ENCODE assay signal across 28 cellular contexts in the genomic region with DNA sequence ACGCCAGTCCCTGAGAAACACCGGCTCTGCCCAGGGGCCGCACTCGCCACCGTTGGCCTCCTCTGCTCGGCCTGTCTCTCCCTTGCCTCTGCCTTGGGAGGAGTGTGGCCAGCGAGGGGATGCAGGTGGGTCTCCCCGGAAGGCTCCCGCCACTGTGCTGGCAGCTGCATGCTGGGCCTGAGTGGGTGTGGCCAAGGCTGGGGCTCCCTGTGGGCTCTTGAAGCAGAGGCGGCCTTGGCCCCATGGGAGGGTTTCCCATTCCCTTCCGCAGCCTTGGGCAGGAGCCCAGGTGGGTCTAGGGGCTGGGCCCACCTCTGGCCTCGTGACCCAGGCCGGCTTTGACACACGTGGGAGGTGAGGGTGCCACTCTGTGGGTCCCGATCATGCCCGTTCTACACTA. TPM values are rescaled to one million over a fixed set of nuclear protein-coding genes. Genes with fewer than 3 reads are reported as not detected.
DNase-seq lines count a peak whose midpoint lies in the region; ATAC-seq, FAIRE-seq and TF ChIP-seq lines count a peak whose summit lies in the region.
"Had no signal": no experiment of that assay in that cellular context is flagged by ENCODE, and none has a peak within 500 bp of the region (broad histone marks: within the 10 kb centered on the region; RNA-seq: fewer than 3 reads in every experiment).

No MANE protein-coding gene starts in this region.

- H3K79me2 ChIP-seq in HepG2 (ENCODE audit: insufficient read depth, low read length): no peaks in the 10 kb centered on the region

- H3K9ac ChIP-seq in HepG2 (ENCODE audit: insufficient read depth, low read depth, low read length) (no peak overlapping the region), SK-N-MC (ENCODE audit: insufficient read length) (peak overlapping the region; percentile 41)

- peaks cover 58% of the 10 kb centered on the region for H3K4me1 ChIP-seq in HepG2 (ENCODE audit: insufficient read depth, low read length)
- no peaks in the 10 kb centered on the region for H3K4me1 ChIP-seq in right lobe of liver
- H3K4me1 ChIP-seq in stomach: peaks cover 21 to 71% (median 54%) of the 10 kb centered on the region in 4 donors
- H3K4me1 ChIP-seq: BE2C had no signal

- no peak for TF ChIP-seq POLR2A in HepG2 (IDR thresholded peaks at IDR 0.05; ENCODE audit: insufficient read depth in 1 of 2, low read depth in 2 of 2, low read length in 2 of 2)
- no peak for TF ChIP-seq POLR2A in right lobe of liver (IDR thresholded peaks at IDR 0.05)
- no peak for TF ChIP-seq POLR2A in stomach (IDR thresholded peaks at IDR 0.05)

- H3K9me3 ChIP-seq in HepG2 (ENCODE audit: low read length) (no peaks in the 10 kb centered on the region), right lobe of liver (no peaks in the 10 kb centered on the region), SK-N-MC (ENCODE audit: low read depth, low read length) (no peaks in the 10 kb centered on the region), stomach (no peaks in the 10 kb centered on the region)
- H3K9me3 ChIP-seq: BE2C, lower lobe of right lung, transverse colon had no signal

- no peak for TF ChIP-seq RAD21 in HepG2 (CRISPR knock-in tag; IDR thresholded peaks at IDR 0.05)

- intact Hi-C loops in HepG2 (cut with micrococcal nuclease; ENCODE audit: unreplicated experiment): no loop called here
- intact Hi-C loops in right lobe of liver (cut with DNase I): no loop called here
- intact Hi-C loops in stomach (cut with DNase I; ENCODE audit: low total_unique reads): no loop called here
- intact Hi-C loops in head of caudate nucleus (cut with DNase I): no loop called here

- H4K20me1 ChIP-seq in HepG2 (ENCODE audit: insufficient read depth, low read length): no peaks in the 10 kb centered on the region; the same call in 1 of the 2 replicates

- H3K36me3 ChIP-seq in HepG2 (replicated peaks in 1 of 2; ENCODE audit: control insufficient read depth in 1 of 2, insufficient read depth in 2 of 2, low read length in 2 of 2): peaks cover 4 to 6% of the 10 kb centered on the region in 2 experiments; a peak in 3 of 5 replicates
- H3K36me3 ChIP-seq in right lobe of liver: peaks cover 0 to 3% (median 0%) of the 10 kb centered on the region in 4 donors
- H3K36me3 ChIP-seq in SK-N-MC (ENCODE audit: insufficient read depth, low read length): peaks cover 4% of the 10 kb centered on the region; the same call in 1 of the 2 replicates
- H3K36me3 ChIP-seq in stomach: peaks cover 3 to 5% (median 4%) of the 10 kb centered on the region in 4 donors
- H3K36me3 ChIP-seq: BE2C, transverse colon had no signal

- H3K4me3 ChIP-seq in HepG2 (replicated peaks in 1 of 3; ENCODE audit: insufficient read depth in 1 of 3, low read depth in 2 of 3, low read length in 3 of 3) (peak overlapping the region in 2 of 3 experiments; percentile 7 to 46; a peak in 2 of 6 replicates), right lobe of liver (no peak overlapping the region), SK-N-MC (peak overlapping the region; percentile 73), stomach (no peak overlapping the region)
- H3K4me3 ChIP-seq: lower lobe of right lung, smooth muscle cell, transverse colon had no signal

- no TSS peak for BruUV-seq in HepG2 (replicated peaks; lab: Mats Ljungman, UMichigan)

- in situ Hi-C loops in HepG2 (cut with HindIII; ENCODE audit: extremely low pct_ligation_motif_present, low pct_unique_long_range_greater_than_20kb): no loop called here

- ATAC-seq in HepG2: peak; percentile 7
- no peak for ATAC-seq in right lobe of liver
- no peak for ATAC-seq in GM19467 (IDR thresholded peaks at IDR 0.05; ENCODE audit: unreplicated experiment)
- ATAC-seq: activated CD4-positive, alpha-beta T cell treated with anti-CD3 and anti-CD28 coated beads for 36 hours; lower lobe of right lung; natural killer cell treated with Interleukin-12 subunit alpha and Interleukin-12 subunit beta and Interleukin-15 and Interleukin-18, amount 100 ng/mL, for 72 hours; Right ventricle myocardium inferior had no signal

- peaks cover 29 to 71% of the 10 kb centered on the region in 2 experiments for H3K27me3 ChIP-seq in HepG2 (ENCODE audit: control insufficient read depth in 1 of 2, insufficient read depth in 2 of 2, low read length in 2 of 2)
- no peaks in the 10 kb centered on the region for H3K27me3 ChIP-seq in right lobe of liver
- peaks cover 0 to 53% (median 8%) of the 10 kb centered on the region in 3 donors for H3K27me3 ChIP-seq in stomach

- TF ChIP-seq EP300 in HepG2 (IDR thresholded peaks at IDR 0.05; ENCODE audit: low read depth in 2 of 2, low read length in 2 of 2): no peak
- no peak for TF ChIP-seq EP300 in HepG2 (CRISPR knock-in tag; IDR thresholded peaks at IDR 0.05; ENCODE audit: borderline replicate concordance)
- no peak for TF ChIP-seq EP300 in stomach (IDR thresholded peaks at IDR 0.05)

- no CpG with 5 or more reads among the region's 16 CpGs for WGBS in HepG2 (ENCODE audit: low lambda C conversion rate)
- WGBS in right lobe of liver (ENCODE audit: insufficient coverage, low coverage, low lambda C conversion rate, missing lambda C conversion rate): no CpG with 5 or more reads among the region's 16 CpGs
- WGBS in stomach, 5 donors: 36 to 60% (median 46%) methylated on average over 11 to 16 of the region's 16 CpGs

- H3K27ac ChIP-seq in HepG2 (ENCODE audit: extremely low read length, insufficient read depth, low read length): no peak overlapping the region
- H3K27ac ChIP-seq in right lobe of liver: no peak overlapping the region
- H3K27ac ChIP-seq in SK-N-MC: no peak overlapping the region
- peak overlapping the region in 1 of 5 donors; percentile 50 for H3K27ac ChIP-seq in stomach
- H3K27ac ChIP-seq: lower lobe of right lung, transverse colon had no signal

- POLR2A ChIA-PET in HepG2 (lab: Yijun Ruan, JAX): no interaction called here

- H3K4me2 ChIP-seq in HepG2 (ENCODE audit: low read depth, low read length): peak overlapping the region; percentile 59
- H3K4me2 ChIP-seq: smooth muscle cell had no signal

- CTCF ChIA-PET in HepG2 (lab: Yijun Ruan, JAX; ENCODE audit: low intra/inter-chr PET ratio, low total read pairs): no interaction called here

- no peak for TF ChIP-seq CTCF in HepG2 (CRISPR knock-in tag; IDR thresholded peaks at IDR 0.05)
- TF ChIP-seq CTCF in right lobe of liver (IDR thresholded peaks at IDR 0.05): no peak
- no peak for TF ChIP-seq CTCF in stomach (IDR thresholded peaks at IDR 0.05)

- no peak overlapping the region for H2AFZ ChIP-seq in HepG2 (ENCODE audit: low read length)

- DNase-seq in HepG2 (ENCODE audit: low spot score): no peak
- DNase-seq in right lobe of liver: no peak
- DNase-seq in SK-N-MC (ENCODE audit: low read depth, low spot score): no peak
- peak; percentile 44 for DNase-seq in stomach
- no peak for DNase-seq in head of caudate nucleus
- DNase-seq: activated CD4-positive, alpha-beta T cell treated with anti-CD3 and anti-CD28 coated beads for 36 hours; activated CD8-positive, alpha-beta memory T cell treated with anti-CD3 and anti-CD28 coated beads for 24 hours; activated effector memory CD4-positive, alpha-beta T cell treated with anti-CD3 and anti-CD28 coated beads, Interleukin-2, amount 50 U/mL, for 16 hours; activated naive CD8-positive, alpha-beta T cell treated with anti-CD3 and anti-CD28 coated beads for 36 hours; aorta; COR-L47; DMS79 treated with DMSO at 0.1 percent for 48 hours; GF-D8; lower lobe of right lung; NCI-H1417 treated with DMSO at 0.1 percent for 48 hours; NCI-H2107; NCI-H446; retina; stimulated activated CD4-positive, alpha-beta T cell treated with anti-CD3 and anti-CD28 coated beads, Interleukin-1b, Interleukin-23, amount 100 ng/mL, for 48 hours; stimulated activated CD8-positive, alpha-beta memory T cell treated with anti-CD3 and anti-CD28 coated beads, Interleukin-4, amount 100 ng/mL, for 48 hours; transverse colon had no signal

- FAIRE-seq in HepG2 (lab: Jason Lieb, UNC): no peak
- FAIRE-seq: GM19239 had no signal

RNA-seq across cellular contexts. Expression of gene FGFRL1, which starts 19.1 kb away (rescaled TPM):
- total RNA-seq in HepG2 (2016; rRNA removed; fragmentation: Illumina TruSeq; extraction: Trizol): 12.3 and 19.1 TPM in 2 replicates
- 8.9 and 9.3 TPM in 2 replicates for total RNA-seq in HepG2 (2016; cell fraction: cytosol; rRNA removed; fragmentation: Illumina TruSeq; extraction: Trizol; ENCODE audit: low read depth)
- total RNA-seq in HepG2 (2016; cell fraction: insoluble cytoplasmic fraction; rRNA removed; fragmentation: Illumina TruSeq; extraction: Trizol): 11.5 and 17.5 TPM in 2 replicates
- 31.8 and 32.6 TPM in 2 replicates for total RNA-seq in HepG2 (2016; cell fraction: membrane; rRNA removed; fragmentation: Illumina TruSeq; extraction: Trizol)
- total RNA-seq in HepG2 (2016; cell fraction: nucleus; rRNA removed; fragmentation: Illumina TruSeq; extraction: Trizol): 13.0 and 15.9 TPM in 2 replicates
- polyA plus RNA-seq in HepG2 (2011; rRNA removed): 30.6 and 35.5 TPM in 2 replicates
- 37.2 and 49.4 TPM in 2 replicates for polyA plus RNA-seq in HepG2 (2011; cell fraction: cytosol; rRNA removed)
- polyA plus RNA-seq in HepG2 (2011; cell fraction: nucleus; rRNA removed): 122 and 143 TPM in 2 replicates
- 21.8 and 31.9 TPM in 2 replicates for polyA plus RNA-seq in HepG2 (2012)
- polyA plus RNA-seq in HepG2 (2016; cell fraction: cytosol; fragmentation: Illumina TruSeq; extraction: Trizol; ENCODE audit: low read depth): 15.2 and 15.4 TPM in 2 replicates
- polyA plus RNA-seq in HepG2 (2016; cell fraction: insoluble cytoplasmic fraction; fragmentation: Illumina TruSeq; extraction: Trizol; ENCODE audit: low read depth): 18.1 and 23.1 TPM in 2 replicates
- polyA plus RNA-seq in HepG2 (2016; cell fraction: membrane; fragmentation: Illumina TruSeq; extraction: Trizol; ENCODE audit: low read depth): 38.4 and 44.6 TPM in 2 replicates
- 33.6 and 40.0 TPM in 2 replicates for polyA plus RNA-seq in HepG2 (2016; cell fraction: nucleus; fragmentation: Illumina TruSeq; extraction: Trizol; ENCODE audit: insufficient read depth, low read depth)
- polyA minus RNA-seq in HepG2 (2011; rRNA and poly(A)+ RNA removed; ENCODE audit: low replicate concordance): 74.3 and 145 TPM in 2 replicates
- 22.8 and 26.5 TPM in 2 replicates for polyA minus RNA-seq in HepG2 (2011; cell fraction: cytosol; rRNA and poly(A)+ RNA removed)
- polyA minus RNA-seq in HepG2 (2011; cell fraction: nucleus; rRNA and poly(A)+ RNA removed): 19.9 and 23.2 TPM in 2 replicates
- 10 to 100 TPM; 27.9 to 60.1 (median 45.7) TPM for total RNA-seq in right lobe of liver
- 10 to 100 TPM in 3 of 5 donors, 1 to 10 TPM in 2; 3.5 to 42.7 (median 19.6) TPM for total RNA-seq in stomach
- 10 to 100 TPM in 1 of 3 donors, 1 to 10 TPM in 2; 5.8 to 10.3 (median 9.2) TPM for polyA plus RNA-seq in stomach

RNA-seq across cellular contexts. Expression of gene SLC26A1, which starts 37.4 kb away (rescaled TPM):
- total RNA-seq in HepG2 (2016; rRNA removed; fragmentation: Illumina TruSeq; extraction: Trizol): 7.2 and 22.9 TPM in 2 replicates
- 1.1 and 1.9 TPM in 2 replicates for total RNA-seq in HepG2 (2016; cell fraction: cytosol; rRNA removed; fragmentation: Illumina TruSeq; extraction: Trizol; ENCODE audit: low read depth)
- 6.6 and 22.7 TPM in 2 replicates for total RNA-seq in HepG2 (2016; cell fraction: insoluble cytoplasmic fraction; rRNA removed; fragmentation: Illumina TruSeq; extraction: Trizol)
- 4.2 and 4.6 TPM in 2 replicates for total RNA-seq in HepG2 (2016; cell fraction: membrane; rRNA removed; fragmentation: Illumina TruSeq; extraction: Trizol)
- 23.8 and 28.9 TPM in 2 replicates for total RNA-seq in HepG2 (2016; cell fraction: nucleus; rRNA removed; fragmentation: Illumina TruSeq; extraction: Trizol)
- 5.4 and 8.4 TPM in 2 replicates for polyA plus RNA-seq in HepG2 (2011; rRNA removed)
- polyA plus RNA-seq in HepG2 (2011; cell fraction: cytosol; rRNA removed): 7.7 and 10.8 TPM in 2 replicates
- 30.6 and 45.2 TPM in 2 replicates for polyA plus RNA-seq in HepG2 (2011; cell fraction: nucleus; rRNA removed)
- polyA plus RNA-seq in HepG2 (2012): 5.1 and 7.0 TPM in 2 replicates
- 1.2 and 1.5 TPM in 2 replicates for polyA plus RNA-seq in HepG2 (2016; cell fraction: cytosol; fragmentation: Illumina TruSeq; extraction: Trizol; ENCODE audit: low read depth)
- polyA plus RNA-seq in HepG2 (2016; cell fraction: insoluble cytoplasmic fraction; fragmentation: Illumina TruSeq; extraction: Trizol; ENCODE audit: low read depth): 4.5 and 6.1 TPM in 2 replicates
- 1.6 and 2.2 TPM in 2 replicates for polyA plus RNA-seq in HepG2 (2016; cell fraction: membrane; fragmentation: Illumina TruSeq; extraction: Trizol; ENCODE audit: low read depth)
- polyA plus RNA-seq in HepG2 (2016; cell fraction: nucleus; fragmentation: Illumina TruSeq; extraction: Trizol; ENCODE audit: insufficient read depth, low read depth): 25.4 and 27.0 TPM in 2 replicates
- polyA minus RNA-seq in HepG2 (2011; rRNA and poly(A)+ RNA removed; ENCODE audit: low replicate concordance): 0.40 and 58.6 TPM in 2 replicates
- polyA minus RNA-seq in HepG2 (2011; cell fraction: cytosol; rRNA and poly(A)+ RNA removed): 13.4 and 13.6 TPM in 2 replicates
- 37.7 and 40.7 TPM in 2 replicates for polyA minus RNA-seq in HepG2 (2011; cell fraction: nucleus; rRNA and poly(A)+ RNA removed)
- total RNA-seq in right lobe of liver: 10 to 100 TPM in 5 of 6 experiments, 1 to 10 TPM in 1; 9.6 to 30.9 (median 23.0) TPM
- total RNA-seq in stomach: 1 to 10 TPM in 2 of 5 donors, under 1 TPM in 1, not detected in 2; 0.18 to 5.8 (median 3.5) TPM
- 1 to 10 TPM in 1 of 3 donors, under 1 TPM in 1, not detected in 1; 0.68 to 8.9 TPM for polyA plus RNA-seq in stomach
- total RNA-seq: M059J, Right ventricle myocardium inferior had no signal

RNA-seq across cellular contexts. Expression of gene IDUA, which starts 43.7 kb away (rescaled TPM):
- 0.32 and 1.0 TPM in 2 replicates for total RNA-seq in HepG2 (2016; rRNA removed; fragmentation: Illumina TruSeq; extraction: Trizol)
- not detected in 2 replicates for total RNA-seq in HepG2 (2016; cell fraction: cytosol; rRNA removed; fragmentation: Illumina TruSeq; extraction: Trizol; ENCODE audit: low read depth)
- total RNA-seq in HepG2 (2016; cell fraction: insoluble cytoplasmic fraction; rRNA removed; fragmentation: Illumina TruSeq; extraction: Trizol): 0.84 TPM in 1 of 2 replicates, not detected in the other
- 0.24 and 0.53 TPM in 2 replicates for total RNA-seq in HepG2 (2016; cell fraction: membrane; rRNA removed; fragmentation: Illumina TruSeq; extraction: Trizol)
- 0.75 and 2.8 TPM in 2 replicates for total RNA-seq in HepG2 (2016; cell fraction: nucleus; rRNA removed; fragmentation: Illumina TruSeq; extraction: Trizol)
- polyA plus RNA-seq in HepG2 (2011; rRNA removed): 0.77 and 1.5 TPM in 2 replicates
- polyA plus RNA-seq in HepG2 (2011; cell fraction: cytosol; rRNA removed): 0.24 and 0.27 TPM in 2 replicates
- 34.5 and 42.6 TPM in 2 replicates for polyA plus RNA-seq in HepG2 (2011; cell fraction: nucleus; rRNA removed)
- 1.0 and 2.7 TPM in 2 replicates for polyA plus RNA-seq in HepG2 (2012)
- 0.19 and 0.29 TPM in 2 replicates for polyA plus RNA-seq in HepG2 (2016; cell fraction: cytosol; fragmentation: Illumina TruSeq; extraction: Trizol; ENCODE audit: low read depth)
- not detected in 2 replicates for polyA plus RNA-seq in HepG2 (2016; cell fraction: insoluble cytoplasmic fraction; fragmentation: Illumina TruSeq; extraction: Trizol; ENCODE audit: low read depth)
- 0.19 and 0.30 TPM in 2 replicates for polyA plus RNA-seq in HepG2 (2016; cell fraction: membrane; fragmentation: Illumina TruSeq; extraction: Trizol; ENCODE audit: low read depth)
- 2.2 and 4.7 TPM in 2 replicates for polyA plus RNA-seq in HepG2 (2016; cell fraction: nucleus; fragmentation: Illumina TruSeq; extraction: Trizol; ENCODE audit: insufficient read depth, low read depth)
- 1.4 and 1.8 TPM in 2 replicates for polyA minus RNA-seq in HepG2 (2011; rRNA and poly(A)+ RNA removed; ENCODE audit: low replicate concordance)
- 0.69 TPM in 1 of 2 replicates, not detected in the other for polyA minus RNA-seq in HepG2 (2011; cell fraction: cytosol; rRNA and poly(A)+ RNA removed)
- 3.5 and 4.0 TPM in 2 replicates for polyA minus RNA-seq in HepG2 (2011; cell fraction: nucleus; rRNA and poly(A)+ RNA removed)
- total RNA-seq in right lobe of liver: 10 to 100 TPM in 3 of 6 experiments, 1 to 10 TPM in 3; 4.7 to 15.1 (median 11.0) TPM
- 100 to 1,000 TPM in 1 of 5 donors, 10 to 100 TPM in 3, 1 to 10 TPM in 1; 8.8 to 278 (median 92.4) TPM for total RNA-seq in stomach
- 10 to 100 TPM; 10.8 to 21.9 (median 15.4) TPM for polyA plus RNA-seq in stomach

RNA-seq across cellular contexts. Expression of gene DGKQ, which starts 57.2 kb away (rescaled TPM):
- total RNA-seq in HepG2 (2016; rRNA removed; fragmentation: Illumina TruSeq; extraction: Trizol): 3.2 and 7.2 TPM in 2 replicates
- 0.53 and 1.4 TPM in 2 replicates for total RNA-seq in HepG2 (2016; cell fraction: cytosol; rRNA removed; fragmentation: Illumina TruSeq; extraction: Trizol; ENCODE audit: low read depth)
- total RNA-seq in HepG2 (2016; cell fraction: insoluble cytoplasmic fraction; rRNA removed; fragmentation: Illumina TruSeq; extraction: Trizol): 2.4 and 7.8 TPM in 2 replicates
- 2.5 and 2.9 TPM in 2 replicates for total RNA-seq in HepG2 (2016; cell fraction: membrane; rRNA removed; fragmentation: Illumina TruSeq; extraction: Trizol)
- total RNA-seq in HepG2 (2016; cell fraction: nucleus; rRNA removed; fragmentation: Illumina TruSeq; extraction: Trizol): 7.0 and 7.9 TPM in 2 replicates
- polyA plus RNA-seq in HepG2 (2011; rRNA removed): 4.5 and 6.1 TPM in 2 replicates
- polyA plus RNA-seq in HepG2 (2011; cell fraction: cytosol; rRNA removed): 3.1 and 4.8 TPM in 2 replicates
- polyA plus RNA-seq in HepG2 (2011; cell fraction: nucleus; rRNA removed): 50.5 and 58.5 TPM in 2 replicates
- polyA plus RNA-seq in HepG2 (2012): 3.0 and 5.5 TPM in 2 replicates
- polyA plus RNA-seq in HepG2 (2016; cell fraction: cytosol; fragmentation: Illumina TruSeq; extraction: Trizol; ENCODE audit: low read depth): 0.35 and 0.36 TPM in 2 replicates
- polyA plus RNA-seq in HepG2 (2016; cell fraction: insoluble cytoplasmic fraction; fragmentation: Illumina TruSeq; extraction: Trizol; ENCODE audit: low read depth): 2.0 and 3.4 TPM in 2 replicates
- 1.3 and 1.7 TPM in 2 replicates for polyA plus RNA-seq in HepG2 (2016; cell fraction: membrane; fragmentation: Illumina TruSeq; extraction: Trizol; ENCODE audit: low read depth)
- polyA plus RNA-seq in HepG2 (2016; cell fraction: nucleus; fragmentation: Illumina TruSeq; extraction: Trizol; ENCODE audit: insufficient read depth, low read depth): 16.0 and 17.5 TPM in 2 replicates
- 3.0 and 10.3 TPM in 2 replicates for polyA minus RNA-seq in HepG2 (2011; rRNA and poly(A)+ RNA removed; ENCODE audit: low replicate concordance)
- polyA minus RNA-seq in HepG2 (2011; cell fraction: cytosol; rRNA and poly(A)+ RNA removed): 4.2 and 4.9 TPM in 2 replicates
- polyA minus RNA-seq in HepG2 (2011; cell fraction: nucleus; rRNA and poly(A)+ RNA removed): 7.2 and 8.1 TPM in 2 replicates
- total RNA-seq in right lobe of liver: 10 to 100 TPM in 1 of 6 experiments, 1 to 10 TPM in 5; 4.6 to 10.5 (median 5.7) TPM
- 100 to 1,000 TPM in 1 of 5 donors, 10 to 100 TPM in 1, 1 to 10 TPM in 3; 5.8 to 176 (median 8.8) TPM for total RNA-seq in stomach
- polyA plus RNA-seq in stomach: 1 to 10 TPM; 3.8 to 6.6 (median 5.4) TPM

Comparison
In these comparisons a context has a peak if more than half of its experiments do, and no peak if none do; other contexts are left out.
1. H3K4me3 ChIP-seq: peak in HepG2 (2 of 3) and SK-N-MC (single experiment); none in right lobe of liver (0 of 3) and stomach (0 of 4).